In the genomic region with DNA sequence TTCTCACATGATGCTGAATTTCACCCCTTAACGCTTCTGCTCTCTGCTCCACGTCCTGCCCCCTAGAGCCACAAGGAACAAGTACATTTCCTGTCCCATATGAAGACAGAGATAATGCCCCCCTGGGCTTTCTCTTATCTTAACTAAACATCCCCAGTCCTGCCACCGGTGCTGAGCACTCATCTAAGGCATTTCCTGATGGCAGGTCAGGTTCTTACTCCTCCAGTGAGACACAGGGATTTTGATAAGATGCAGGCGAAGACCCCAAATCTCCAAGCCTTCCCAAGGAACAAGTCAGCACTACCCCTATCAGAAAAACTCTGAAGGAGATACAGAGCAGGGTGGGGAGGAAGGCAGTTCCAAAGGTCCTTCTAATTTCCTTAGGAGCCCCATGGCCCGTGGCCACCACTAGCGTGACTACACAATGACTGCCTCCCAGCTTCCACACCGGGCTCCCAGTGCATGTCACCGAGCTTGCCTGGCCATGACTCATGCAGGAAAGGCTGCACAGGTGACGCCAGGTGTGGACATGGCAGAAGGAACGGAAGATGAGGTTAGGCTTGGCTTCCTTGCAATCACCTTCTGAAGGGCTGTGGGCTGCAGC, we compare ENCODE assay signal across 10 cellular contexts.
A peak's percentile ranks its signal among the peaks of the same experiment; 100 is the strongest.
DNase-seq lines count a peak whose midpoint lies in the region; FAIRE-seq and TF ChIP-seq lines count a peak whose summit lies in the region.
"Had no signal": no experiment of that assay in that cellular context is flagged by ENCODE, and none has a peak within 500 bp of the region (broad histone marks: within the 10 kb centered on the region; RNA-seq: fewer than 3 reads in every experiment).

No MANE protein-coding gene starts in this region.

- FAIRE-seq in endothelial cell of umbilical vein (lab: Jason Lieb, UNC), result peak; percentile 98

- no peaks in the 10 kb centered on the region for H4K20me1 ChIP-seq in OCI-LY3 (ENCODE audit: insufficient read depth, low read length)
- no peaks in the 10 kb centered on the region for H4K20me1 ChIP-seq in endothelial cell of umbilical vein (replicated peaks; ENCODE audit: control insufficient read depth, extremely low read depth, insufficient read depth, low read length)

- H3K27ac Mint-ChIP-seq in osteocyte (ENCODE audit: unreplicated experiment), result peak overlapping the region; percentile 24

- no peak overlapping the region for H3K27ac ChIP-seq in OCI-LY3 (ENCODE audit: low read length)
- H3K27ac ChIP-seq in endothelial cell of umbilical vein (ENCODE audit: insufficient read depth, low read depth, low read length), result peak overlapping the region; percentile 87
- H3K27ac ChIP-seq in esophagus muscularis mucosa (replicated peaks in 1 of 4), result no peak overlapping the region
- H3K27ac ChIP-seq: SJCRH30 had no signal

- H2AFZ ChIP-seq in OCI-LY3 (ENCODE audit: low read depth, low read length), result no peak overlapping the region
- H2AFZ ChIP-seq in endothelial cell of umbilical vein (ENCODE audit: low read depth, low read length), result no peak overlapping the region

- dilution Hi-C loops in endothelial cell of umbilical vein (cut with MboI; ENCODE audit: extremely low pct_ligation_motif_present, low sequenced_read_pairs), result loop anchor here (25.0 kb wide), 1 partner anchor 431 kb away; the partner anchor contains the start of gene FAM43A

- no peaks in the 10 kb centered on the region for H3K27me3 Mint-ChIP-seq in osteocyte (ENCODE audit: unreplicated experiment)

- no peaks in the 10 kb centered on the region for H3K79me2 ChIP-seq in OCI-LY3 (ENCODE audit: low read length)
- H3K79me2 ChIP-seq in endothelial cell of umbilical vein (ENCODE audit: control insufficient read depth, insufficient read depth, low read length), result no peaks in the 10 kb centered on the region

- H3K4me3 ChIP-seq in GM12875 (ENCODE audit: low read depth, low read length) (no peak overlapping the region), OCI-LY3 (ENCODE audit: low read length) (no peak overlapping the region), endothelial cell of umbilical vein (replicated peaks in 1 of 3; ENCODE audit: insufficient read depth in 1 of 3, low read depth in 1 of 3, low read length in 3 of 3) (no peak overlapping the region), esophagus muscularis mucosa (no peak overlapping the region)
- H3K4me3 ChIP-seq: SJCRH30 had no signal

- CTCF ChIA-PET in endothelial cell of umbilical vein (lab: Charles Lee), result interaction anchor here (1.0 to 4.6 kb wide), 12 partner anchors 11 to 446 kb away, joined by 3 to 23 read pairs (median 8); partner anchors contain the start of genes LSG1 and XXYLT1

- peaks cover 34% of the 10 kb centered on the region for H3K4me1 Mint-ChIP-seq in osteocyte (ENCODE audit: unreplicated experiment)

- H3K9me3 Mint-ChIP-seq in osteocyte (ENCODE audit: unreplicated experiment), result no peaks in the 10 kb centered on the region

- no peak for TF ChIP-seq EP300 in esophagus muscularis mucosa (IDR thresholded peaks at IDR 0.05)

- DNase-seq in endothelial cell of umbilical vein (ENCODE audit: low read depth, low spot score), result peak; percentile 80
- no peak for DNase-seq in osteocyte (ENCODE audit: extremely low spot score, unreplicated experiment)
- DNase-seq in stimulated activated CD4-positive, alpha-beta T cell treated with anti-CD3 and anti-CD28 coated beads, Interleukin-4, amount 100 ng/mL, for 24 hours, result no peak
- no peak for DNase-seq in NCI-H2081 treated with DMSO at 0.1 percent for 48 hours (lab: John Stamatoyannopoulos, UW)
- DNase-seq in NCI-H2081 (lab: John Stamatoyannopoulos, UW), result no peak
- DNase-seq in esophagus muscularis mucosa (ENCODE audit: extremely low spot score), result no peak
- DNase-seq: activated gamma-delta T cell treated with Interleukin-2 at 50 U/mL for 16 hours, SJCRH30 had no signal

- BruUV-seq in endothelial cell of umbilical vein (replicated peaks; lab: Mats Ljungman, UMichigan), result no TSS peak

- no peak overlapping the region for H3K4me3 Mint-ChIP-seq in osteocyte (ENCODE audit: unreplicated experiment)

- peaks cover 11% of the 10 kb centered on the region; the same call in 1 of the 2 replicates for H3K4me1 ChIP-seq in OCI-LY3 (ENCODE audit: low read length)
- H3K4me1 ChIP-seq in endothelial cell of umbilical vein (ENCODE audit: control insufficient read depth, extremely low read depth, insufficient read depth, low read length), result peaks cover 49% of the 10 kb centered on the region
- peaks cover 5 to 20% (median 18%) of the 10 kb centered on the region in 4 donors for H3K4me1 ChIP-seq in esophagus muscularis mucosa

- no peaks in the 10 kb centered on the region for H3K9me3 ChIP-seq in OCI-LY3 (ENCODE audit: insufficient read depth, low read length)
- no peaks in the 10 kb centered on the region for H3K9me3 ChIP-seq in endothelial cell of umbilical vein (replicated peaks; ENCODE audit: control insufficient read depth, insufficient read depth, low read length)
- no peaks in the 10 kb centered on the region for H3K9me3 ChIP-seq in esophagus muscularis mucosa
- H3K9me3 ChIP-seq: SJCRH30 had no signal

- H3K4me2 ChIP-seq in OCI-LY3 (ENCODE audit: low read length) (no peak overlapping the region), endothelial cell of umbilical vein (ENCODE audit: insufficient read depth, low read length) (peak overlapping the region; percentile 20)

- TF ChIP-seq CTCF in GM12875 (IDR thresholded peaks at IDR 0.05; ENCODE audit: borderline replicate concordance, insufficient read depth, low read depth, low read length) (peak; percentile 47; the same call in 1 of the 2 replicates), OCI-LY3 (IDR thresholded peaks at IDR 0.05; ENCODE audit: low read depth, low read length) (peak; percentile 34), endothelial cell of umbilical vein (IDR thresholded peaks at IDR 0.05; ENCODE audit: extremely low read depth in 1 of 2, insufficient read depth in 1 of 2, low read depth in 1 of 2, low read length in 2 of 2) (peak; percentile 51 to 58), osteocyte (IDR thresholded peaks at IDR 0.05) (peak; percentile 29), esophagus muscularis mucosa (IDR thresholded peaks at IDR 0.05) (peak in 1 of 3 experiments; percentile 8)

- POLR2A ChIA-PET in endothelial cell of umbilical vein (lab: Charles Lee), result interaction anchor here (0.8 to 2.6 kb wide), 5 partner anchors 33 to 436 kb away, joined by 3 to 27 read pairs (median 13); partner anchors contain the start of gene FAM43A

- H3K9me1 ChIP-seq in endothelial cell of umbilical vein (replicated peaks; ENCODE audit: control insufficient read depth, extremely low read depth, insufficient read depth, low read length), result no peaks in the 10 kb centered on the region

- no peaks in the 10 kb centered on the region for H3K36me3 ChIP-seq in OCI-LY3 (replicated peaks; ENCODE audit: low read depth, low read length)
- H3K36me3 ChIP-seq in endothelial cell of umbilical vein (ENCODE audit: control insufficient read depth in 2 of 2, extremely low read depth in 1 of 2, insufficient read depth in 2 of 2, low read length in 2 of 2), result no peaks in the 10 kb centered on the region
- H3K36me3 ChIP-seq in esophagus muscularis mucosa, result no peaks in the 10 kb centered on the region
- H3K36me3 ChIP-seq: SJCRH30 had no signal

- TF ChIP-seq POLR2A in endothelial cell of umbilical vein (IDR thresholded peaks at IDR 0.05; ENCODE audit: low read depth, low read length) (peak; percentile 65), esophagus muscularis mucosa (IDR thresholded peaks at IDR 0.05; ENCODE audit: low read depth) (no peak)

- H3K27me3 ChIP-seq in OCI-LY3 (ENCODE audit: low read depth, low read length) (no peaks in the 10 kb centered on the region), endothelial cell of umbilical vein (ENCODE audit: control insufficient read depth in 2 of 2, insufficient read depth in 2 of 2, low read length in 2 of 2) (no peaks in the 10 kb centered on the region), esophagus muscularis mucosa (no peaks in the 10 kb centered on the region)
- H3K27me3 ChIP-seq: SJCRH30 had no signal

- intact Hi-C loops in endothelial cell of umbilical vein (cut with micrococcal nuclease), result loop anchor here (1.0 to 5.0 kb wide), 10 partner anchors 15 to 436 kb away; partner anchors contain the start of gene ACAP2
- intact Hi-C loops in esophagus muscularis mucosa (cut with DNase I), result no loop called here

- 71% methylated on average over 10 of the region's 10 CpGs for WGBS in esophagus muscularis mucosa

- H3K9ac ChIP-seq in OCI-LY3 (ENCODE audit: low read length) (no peak overlapping the region), endothelial cell of umbilical vein (replicated peaks; ENCODE audit: extremely low read depth, insufficient read depth, low read length) (peak overlapping the region; percentile 70)

- H3K36me3 Mint-ChIP-seq in osteocyte (ENCODE audit: unreplicated experiment), result no peaks in the 10 kb centered on the region

TF ChIP-seq in endothelial cell of umbilical vein, 7 proteins besides CTCF, POLR2A, EP300 and RAD21:
- TF ChIP-seq, protein P1, sequence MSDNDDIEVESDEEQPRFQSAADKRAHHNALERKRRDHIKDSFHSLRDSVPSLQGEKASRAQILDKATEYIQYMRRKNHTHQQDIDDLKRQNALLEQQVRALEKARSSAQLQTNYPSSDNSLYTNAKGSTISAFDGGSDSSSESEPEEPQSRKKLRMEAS (IDR thresholded peaks at IDR 0.05; ENCODE audit: insufficient read depth, insufficient read length), result no peak
- TF ChIP-seq POLR2AphosphoS5 (IDR thresholded peaks at IDR 0.05; ENCODE audit: insufficient read depth, low read depth, low read length) (peak; percentile 73), JUN (IDR thresholded peaks at IDR 0.05; ENCODE audit: borderline replicate concordance, insufficient read depth, insufficient read length, low read depth) (peak; percentile 48), MYC (IDR thresholded peaks at IDR 0.05; ENCODE audit: low read depth, low read length) (peak; percentile 9), EZH2 (IDR thresholded peaks at IDR 0.05; ENCODE audit: borderline replicate concordance, low read depth, low read length, severe bottlenecking) (no peak), FOS (IDR thresholded peaks at IDR 0.05; ENCODE audit: borderline replicate concordance, insufficient read depth, low read length) (peak; percentile 87), GATA2 (IDR thresholded peaks at IDR 0.05; ENCODE audit: insufficient read depth, insufficient read length, low read depth, low read length) (peak; percentile 99)
